ENCODE assay signal across 17 cellular contexts in the genomic region with DNA sequence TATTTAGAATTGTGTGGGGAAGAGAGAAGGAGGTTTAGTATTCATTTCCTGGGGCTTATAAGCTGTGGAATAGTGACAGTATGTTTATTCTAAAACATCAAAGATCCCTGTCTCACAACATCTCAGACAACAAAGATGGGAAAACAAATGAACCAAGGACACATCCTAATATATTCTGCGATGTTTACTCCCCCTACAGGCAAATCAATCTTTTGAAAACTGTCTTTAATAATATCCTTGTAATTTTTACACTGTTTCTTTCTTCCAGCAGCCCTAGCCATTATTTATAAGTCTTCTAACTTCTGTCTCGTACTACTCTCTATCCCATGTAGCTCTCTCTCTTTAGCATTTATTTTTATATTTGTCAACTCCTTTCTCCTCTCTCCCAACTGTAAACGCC. TPM values are rescaled to one million over a fixed set of nuclear protein-coding genes. Genes with fewer than 3 reads are reported as not detected.
DNase-seq lines count a peak whose midpoint lies in the region; ATAC-seq and TF ChIP-seq lines count a peak whose summit lies in the region.
"Had no signal": no experiment of that assay in that cellular context is flagged by ENCODE, and none has a peak within 500 bp of the region (broad histone marks: within the 10 kb centered on the region; RNA-seq: fewer than 3 reads in every experiment).

No MANE protein-coding gene starts in this region.

- TF ChIP-seq CTCF in SK-N-SH (IDR thresholded peaks at IDR 0.05) (peak; percentile 30), Loucy (conservative IDR thresholded peaks at IDR 0.05; ENCODE audit: low read length) (peak; percentile 53), choroid plexus epithelial cell (conservative IDR thresholded peaks at IDR 0.05; ENCODE audit: low read depth, low read length) (peak; percentile 49), testis (IDR thresholded peaks at IDR 0.05) (peak in 2 of 3 experiments; percentile 28 to 36)

- no peaks in the 10 kb centered on the region for H3K79me2 ChIP-seq in SK-N-SH (ENCODE audit: insufficient read depth)
- no peaks in the 10 kb centered on the region for H3K79me2 ChIP-seq in Loucy (ENCODE audit: insufficient read depth, low read length)

- CTCF ChIA-PET in SK-N-SH (lab: Yijun Ruan, JAX), result interaction anchor here (1.3 to 1.4 kb wide), 2 partner anchors 10 to 145 kb away, joined by 3 to 6 read pairs; no protein-coding TSS in a partner anchor
- CTCF ChIA-PET in CD4-positive, alpha-beta memory T cell (lab: Charles Lee; ENCODE audit: partially characterized antibody), result interaction anchor here (1.9 to 2.1 kb wide), 2 partner anchors 9 to 14 kb away, joined by 8 to 11 read pairs; no protein-coding TSS in a partner anchor

- H3K9me2 ChIP-seq in SK-N-SH (no peaks in the 10 kb centered on the region), Loucy (replicated peaks; ENCODE audit: low read depth, low read length) (no peaks in the 10 kb centered on the region)

- H3K27ac Mint-ChIP-seq in CD4-positive, alpha-beta memory T cell, result no peak overlapping the region
- H3K27ac Mint-ChIP-seq: activated CD8-positive, alpha-beta T cell treated with anti-CD3 and anti-CD28 coated beads, Interleukin-2, amount 10 ng/mL, durations not matched to agents 7 days and 5 days; nephron progenitor cell; T-helper 2 cell treated with Interferon-gamma antibody and Interleukin-4, amounts not matched to agents 5 μg/mL and 100 μg/mL, for 36 hours had no signal

- no peaks in the 10 kb centered on the region for H3K36me3 Mint-ChIP-seq in CD4-positive, alpha-beta memory T cell

- H3K9me3 Mint-ChIP-seq in CD4-positive, alpha-beta memory T cell, result peaks cover 0 to 12% (median 3%) of the 10 kb centered on the region in 8 donors
- H3K9me3 Mint-ChIP-seq: central memory CD8-positive, alpha-beta T cell had no signal

- no peak for TF ChIP-seq EP300 in SK-N-SH (IDR thresholded peaks at IDR 0.05; ENCODE audit: borderline replicate concordance in 1 of 2, low read depth in 1 of 2, low read length in 1 of 2)

- H3K27me3 Mint-ChIP-seq in CD4-positive, alpha-beta memory T cell, result peaks cover 16 to 21% of the 10 kb centered on the region in 2 donors

- no peaks in the 10 kb centered on the region for H3K4me1 ChIP-seq in SK-N-SH (ENCODE audit: control insufficient read depth in 1 of 2, insufficient read depth in 2 of 2, low read depth in 1 of 2, low read length in 1 of 2)
- peaks cover 19% of the 10 kb centered on the region for H3K4me1 ChIP-seq in Loucy (ENCODE audit: insufficient read depth, low read length, poor library complexity, severe bottlenecking)
- no peaks in the 10 kb centered on the region for H3K4me1 ChIP-seq in testis
- no peaks in the 10 kb centered on the region for H3K4me1 ChIP-seq in CD4-positive, alpha-beta memory T cell (ENCODE audit: insufficient read depth, low read length)

- 0% methylated on average over 3 of the region's 3 CpGs for WGBS in SK-N-SH (ENCODE audit: low lambda C conversion rate)
- WGBS in testis, 2 donors, result 51 to 56% methylated on average over 3 of the region's 3 CpGs

- H3K9ac ChIP-seq in SK-N-SH (no peak overlapping the region), Loucy (ENCODE audit: low read depth, low read length, poor library complexity, severe bottlenecking) (no peak overlapping the region)

- no peak for TF ChIP-seq RAD21 in SK-N-SH (IDR thresholded peaks at IDR 0.05; ENCODE audit: low read length)

- H3K4me3 Mint-ChIP-seq in CD4-positive, alpha-beta memory T cell, result no peak overlapping the region
- H3K4me3 Mint-ChIP-seq: activated CD8-positive, alpha-beta T cell treated with anti-CD3 and anti-CD28 coated beads, Interleukin-2, amount 10 ng/mL, durations not matched to agents 7 days and 5 days; central memory CD8-positive, alpha-beta T cell; nephron progenitor cell; T-helper 2 cell treated with Interferon-gamma antibody and Interleukin-4, amounts not matched to agents 5 μg/mL and 100 μg/mL, for 36 hours had no signal

- H3K27me3 ChIP-seq in SK-N-SH (ENCODE audit: insufficient read depth) (no peaks in the 10 kb centered on the region; the same call in 1 of the 2 replicates), Loucy (ENCODE audit: insufficient read depth, low read length, poor library complexity, severe bottlenecking) (no peaks in the 10 kb centered on the region), testis (no peaks in the 10 kb centered on the region)
- no peaks in the 10 kb centered on the region for H3K27me3 ChIP-seq in CD4-positive, alpha-beta memory T cell (ENCODE audit: insufficient read depth, low read length)

- no peaks in the 10 kb centered on the region for H3K36me3 ChIP-seq in SK-N-SH (replicated peaks in 1 of 2; ENCODE audit: control insufficient read depth in 1 of 2, insufficient read depth in 2 of 2, low read length in 1 of 2)
- H3K36me3 ChIP-seq in Loucy (ENCODE audit: insufficient read depth, low read length), result no peaks in the 10 kb centered on the region
- H3K36me3 ChIP-seq in testis (ENCODE audit: low read depth, missing control alignments), result no peaks in the 10 kb centered on the region
- H3K36me3 ChIP-seq in CD4-positive, alpha-beta memory T cell (ENCODE audit: insufficient read depth, low read length), result no peaks in the 10 kb centered on the region

- DNase-seq in SK-N-SH (no peak), choroid plexus epithelial cell (ENCODE audit: low read depth) (peak; percentile 36), testis (no peak), nucleus accumbens (lab: John Stamatoyannopoulos, UW) (no peak)
- DNase-seq in CD4-positive, alpha-beta memory T cell, result no peak
- DNase-seq: activated CD8-positive, alpha-beta T cell treated with anti-CD3 and anti-CD28 coated beads, Interleukin-2, amount 10 ng/mL, durations not matched to agents 7 days and 5 days; KBM-7; kidney glomerular epithelial cell; NCI-H2171; nephron progenitor cell had no signal

- intact Hi-C loops in testis (cut with DNase I; ENCODE audit: low total_unique reads), result no loop called here
- intact Hi-C loops in CD4-positive, alpha-beta memory T cell (cut with micrococcal nuclease), result no loop called here

- TF ChIP-seq POLR2A in testis (IDR thresholded peaks at IDR 0.05), result no peak

- H4K20me1 ChIP-seq in SK-N-SH (ENCODE audit: insufficient read depth) (no peaks in the 10 kb centered on the region), Loucy (ENCODE audit: insufficient read depth, low read length, poor library complexity, severe bottlenecking) (no peaks in the 10 kb centered on the region)

- H3F3A ChIP-seq in SK-N-SH (replicated peaks; ENCODE audit: insufficient read depth), result no peaks in the 10 kb centered on the region
- H3F3A ChIP-seq in Loucy (ENCODE audit: low read depth), result no peaks in the 10 kb centered on the region

- H3K4me3 ChIP-seq in SK-N-SH (ENCODE audit: low read depth in 2 of 2, low read length in 1 of 2) (no peak overlapping the region), Loucy (ENCODE audit: low read length, poor library complexity, severe bottlenecking) (no peak overlapping the region), choroid plexus epithelial cell (ENCODE audit: low read depth, low read length) (no peak overlapping the region), testis (no peak overlapping the region)
- H3K4me3 ChIP-seq in CD4-positive, alpha-beta memory T cell (ENCODE audit: low read length in 2 of 2), result no peak overlapping the region

- H3K27ac ChIP-seq in SK-N-SH (ENCODE audit: low read depth in 2 of 2, low read length in 1 of 2) (no peak overlapping the region), testis (no peak overlapping the region)
- H3K27ac ChIP-seq in CD4-positive, alpha-beta memory T cell (ENCODE audit: low read depth, low read length), result no peak overlapping the region

- ATAC-seq in SK-N-SH treated with all-trans-retinoic acid at 6 μM for 48 hours (no peak), HG02610 (IDR thresholded peaks at IDR 0.05; ENCODE audit: unreplicated experiment) (no peak)
- ATAC-seq: activated CD8-positive, alpha-beta T cell treated with anti-CD3 and anti-CD28 coated beads, Interleukin-2, amount 10 ng/mL, durations not matched to agents 7 days and 5 days had no signal

- H2AFZ ChIP-seq in SK-N-SH (ENCODE audit: low read depth) (no peak overlapping the region), Loucy (ENCODE audit: low read length) (no peak overlapping the region; the same call in 1 of the 2 replicates)

- no peaks in the 10 kb centered on the region for H3K4me1 Mint-ChIP-seq in CD4-positive, alpha-beta memory T cell
- H3K4me1 Mint-ChIP-seq: central memory CD8-positive, alpha-beta T cell had no signal

- H3K4me2 ChIP-seq in SK-N-SH (no peak overlapping the region), Loucy (ENCODE audit: low read depth, low read length, poor library complexity, severe bottlenecking) (no peak overlapping the region)

- POLR2A ChIA-PET in SK-N-SH (lab: Yijun Ruan, JAX), result no interaction called here
- POLR2A ChIA-PET in CD4-positive, alpha-beta memory T cell (lab: Charles Lee; ENCODE audit: partially characterized antibody), result no interaction called here

- H3K9me3 ChIP-seq in SK-N-SH (no peaks in the 10 kb centered on the region), Loucy (ENCODE audit: insufficient read depth, low read depth, low read length) (no peaks in the 10 kb centered on the region), testis (no peaks in the 10 kb centered on the region)
- no peaks in the 10 kb centered on the region for H3K9me3 ChIP-seq in CD4-positive, alpha-beta memory T cell (ENCODE audit: control insufficient read depth in 1 of 2, low read length in 2 of 2)

TF ChIP-seq in SK-N-SH treated with all-trans-retinoic acid at 6 μM for 48 hours, 23 proteins besides CTCF, POLR2A, EP300 and RAD21 (continues in another document):
- no peak for TF ChIP-seq PPARA (CRISPR knock-in tag; IDR thresholded peaks at IDR 0.05; ENCODE audit: borderline replicate concordance)

RNA-seq across cellular contexts. Expression of a gene that starts 33.5 kb away (rescaled TPM):
- polyA plus RNA-seq in SK-N-SH (2012; rRNA removed) (not detected in 2 replicates), testis (ENCODE audit: insufficient read depth, low read depth, low replicate concordance) (0.26 TPM)
- not detected in 2 replicates for polyA plus RNA-seq in SK-N-SH (2012; cell fraction: cytosol; rRNA removed)
- not detected in 2 replicates for polyA plus RNA-seq in SK-N-SH (2012; cell fraction: nucleus; rRNA removed)
- not detected for total RNA-seq in testis
- total RNA-seq in CD4-positive, alpha-beta memory T cell, result not detected
- not detected for polyA plus RNA-seq in CD4-positive, alpha-beta memory T cell
- total RNA-seq: activated CD8-positive, alpha-beta T cell treated with anti-CD3 and anti-CD28 coated beads, Interleukin-2, amount 10 ng/mL, durations not matched to agents 7 days and 5 days; fibroblast of villous mesenchyme; ureter had no signal
